14 cellular contexts compared by ENCODE assay signal in genomic region chr14:23174266-23174665, GRCh38. TPM values are rescaled to one million over a fixed set of nuclear protein-coding genes. Genes with fewer than 3 reads are reported as not detected.
A peak's percentile ranks its signal among the peaks of the same experiment; 100 is the strongest.
DNase-seq lines count a peak whose midpoint lies in the region; ATAC-seq and TF ChIP-seq lines count a peak whose summit lies in the region.
"Had no signal": no experiment of that assay in that cellular context is flagged by ENCODE, and none has a peak within 500 bp of the region (broad histone marks: within the 10 kb centered on the region; RNA-seq: fewer than 3 reads in every experiment).

No MANE protein-coding gene starts in this region.

- peak; percentile 69 for ATAC-seq in upper lobe of right lung

- H2BK5ac ChIP-seq in mesendoderm (ENCODE audit: low read length), result no peak overlapping the region

- no peaks in the 10 kb centered on the region for H3K27me3 ChIP-seq in mesendoderm (ENCODE audit: insufficient read depth, low read length, poor library complexity)
- no peaks in the 10 kb centered on the region for H3K27me3 ChIP-seq in upper lobe of right lung
- no peaks in the 10 kb centered on the region for H3K27me3 ChIP-seq in testis

- H2AK5ac ChIP-seq in mesendoderm (ENCODE audit: low read length), result no peak overlapping the region

- no CpG with 5 or more reads among the region's 2 CpGs for WGBS in mesendoderm (ENCODE audit: extremely low coverage, insufficient coverage, low lambda C conversion rate)
- 36 to 50% methylated on average over 2 of the region's 2 CpGs for WGBS in testis, 2 donors

- H3K4me3 ChIP-seq in coronary artery (no peak overlapping the region), mesendoderm (ENCODE audit: low read length) (no peak overlapping the region), upper lobe of right lung (no peak overlapping the region), testis (no peak overlapping the region)

- no peak overlapping the region for H3K23ac ChIP-seq in mesendoderm (ENCODE audit: low read length)

- H3K56ac ChIP-seq in mesendoderm (ENCODE audit: low read length), result peak overlapping the region; percentile 18

- intact Hi-C loops in upper lobe of right lung (cut with DNase I), result no loop called here
- intact Hi-C loops in testis (cut with DNase I; ENCODE audit: low total_unique reads), result no loop called here

- H3K9me3 ChIP-seq in upper lobe of right lung (no peaks in the 10 kb centered on the region), testis (no peaks in the 10 kb centered on the region)

- H2BK120ac ChIP-seq in mesendoderm (ENCODE audit: low read depth, low read length), result no peak overlapping the region

- no peak overlapping the region for H3K9ac ChIP-seq in mesendoderm (ENCODE audit: low read length)

- H3K4me2 ChIP-seq in mesendoderm (ENCODE audit: low read length), result no peak overlapping the region

- no peak for TF ChIP-seq POLR2A in testis (IDR thresholded peaks at IDR 0.05)

- no peak overlapping the region for H4K8ac ChIP-seq in mesendoderm (ENCODE audit: low read depth, low read length)

- DNase-seq in SIG-M5 treated with dmso at 0.1 percent for 504 hours (lab: John Stamatoyannopoulos, UW; ENCODE audit: unreplicated experiment), result peak; percentile 55
- DNase-seq in SIG-M5 (lab: John Stamatoyannopoulos, UW), result no peak
- no peak for DNase-seq in coronary artery (ENCODE audit: low spot score)
- DNase-seq in mesendoderm, result no peak
- DNase-seq in upper lobe of right lung, result no peak
- no peak for DNase-seq in testis
- no peak for DNase-seq in cerebellar cortex (ENCODE audit: low spot score)
- DNase-seq in NCI-H1417 treated with DMSO at 0.1 percent for 48 hours (lab: John Stamatoyannopoulos, UW), result no peak
- DNase-seq: activated T-cell treated with anti-CD3 and anti-CD28 coated beads, Interleukin-2, amount 50 U/mL, for 48 hours had no signal

- no peak overlapping the region for H2BK15ac ChIP-seq in mesendoderm (replicated peaks; ENCODE audit: low read depth)

- H3K36me3 ChIP-seq in mesendoderm (ENCODE audit: control insufficient read depth, insufficient read depth, low read length) (no peaks in the 10 kb centered on the region), upper lobe of right lung (no peaks in the 10 kb centered on the region), testis (ENCODE audit: low read depth, missing control alignments) (no peaks in the 10 kb centered on the region)

- TF ChIP-seq CTCF in coronary artery (IDR thresholded peaks at IDR 0.05), result no peak
- TF ChIP-seq CTCF in upper lobe of right lung (IDR thresholded peaks at IDR 0.05), result no peak
- no peak for TF ChIP-seq CTCF in testis (IDR thresholded peaks at IDR 0.05)

- H3K79me2 ChIP-seq in mesendoderm (ENCODE audit: control insufficient read depth, insufficient read depth, low read length), result peaks cover 11% of the 10 kb centered on the region

- H3K27ac ChIP-seq in coronary artery (peak overlapping the region; percentile 55 to 63), mesendoderm (ENCODE audit: low read depth, low read length) (no peak overlapping the region), upper lobe of right lung (no peak overlapping the region), testis (peak overlapping the region in 1 of 2 donors; percentile 34)

- no peak overlapping the region for H4K5ac ChIP-seq in mesendoderm (ENCODE audit: low read length)

- no peak overlapping the region for H3K4ac ChIP-seq in mesendoderm (ENCODE audit: low read depth, low read length)

- no peak overlapping the region for H3K18ac ChIP-seq in mesendoderm (ENCODE audit: low read length)

- H3K4me1 ChIP-seq in mesendoderm (ENCODE audit: control insufficient read depth, low read depth, low read length) (peaks cover 4% of the 10 kb centered on the region), upper lobe of right lung (peaks cover 17% of the 10 kb centered on the region), testis (peaks cover 15% of the 10 kb centered on the region)

- peaks cover 7% of the 10 kb centered on the region for H3K79me1 ChIP-seq in mesendoderm (ENCODE audit: low read length)

RNA-seq across cellular contexts. Expression of gene SLC7A8, which starts 9.2 kb away (rescaled TPM):
- polyA plus RNA-seq in mesendoderm (2013, experiment 1 of 2), result 73.0 TPM
- polyA plus RNA-seq in mesendoderm (2013, experiment 2 of 2), result 73.7 TPM
- total RNA-seq in upper lobe of right lung, result 49.8 TPM
- 10 to 100 TPM; 78.2 to 94.2 TPM for total RNA-seq in testis
- 73.5 TPM for polyA plus RNA-seq in testis (ENCODE audit: insufficient read depth, low read depth, low replicate concordance)

RNA-seq across cellular contexts. Expression of gene CEBPE, which starts 55.2 kb away (rescaled TPM):
- 0.04 TPM for polyA plus RNA-seq in mesendoderm (2013, experiment 1 of 2)
- 0.07 TPM for polyA plus RNA-seq in mesendoderm (2013, experiment 2 of 2)
- total RNA-seq in upper lobe of right lung, result not detected
- total RNA-seq in testis, result under 1 TPM; 0.19 to 0.24 TPM
- polyA plus RNA-seq in testis (ENCODE audit: insufficient read depth, low read depth, low replicate concordance), result not detected
- total RNA-seq: A172, dermis microvascular lymphatic vessel endothelial cell, HT1080, NCI-H460, pulmonary artery endothelial cell had no signal

Comparison
In these comparisons a context has a peak if more than half of its experiments do, and no peak if none do; other contexts are left out.
1. H3K27ac ChIP-seq: peak in coronary artery (2 of 2); none in mesendoderm (single experiment) and upper lobe of right lung (single experiment).